12 cellular contexts compared by ENCODE assay signal in the genomic region with DNA sequence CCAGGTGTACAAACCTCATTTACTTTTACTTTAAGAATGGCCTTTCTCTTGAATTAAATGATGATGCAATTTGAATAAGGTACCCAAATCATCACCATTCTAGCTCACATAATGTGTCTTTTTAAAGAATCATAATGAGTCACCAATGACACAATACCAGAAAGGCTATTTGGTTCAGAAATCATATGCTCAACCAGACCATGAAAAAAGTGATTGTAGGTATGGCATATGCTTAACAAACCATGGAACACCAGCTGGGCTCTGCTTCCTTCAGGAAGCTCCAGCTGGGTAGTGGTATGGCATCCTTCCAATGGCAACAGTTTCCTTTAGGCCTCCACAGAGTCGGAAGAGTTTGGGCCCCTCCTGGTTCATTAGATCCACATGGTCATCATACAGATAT.
DNase-seq lines count a peak whose midpoint lies in the region; ATAC-seq and TF ChIP-seq lines count a peak whose summit lies in the region.
"Had no signal": no experiment of that assay in that cellular context is flagged by ENCODE, and none has a peak within 500 bp of the region (broad histone marks: within the 10 kb centered on the region; RNA-seq: fewer than 3 reads in every experiment).

No MANE protein-coding gene starts in this region.

- no peak overlapping the region for H3K4me3 ChIP-seq in HEK293 (ENCODE audit: low read depth, low read length)
- H3K4me3 ChIP-seq in right cardiac atrium (ENCODE audit: low read length): no peak overlapping the region
- H3K4me3 ChIP-seq: BLaER1 treated with 17β-estradiol and CSF1 and Interleukin-3, amounts not matched to agents 10 nM and 100 nM had no signal

- TF ChIP-seq CTCF in HEK293 (tag by site-specific recombination; IDR thresholded peaks at IDR 0.05) (no peak), GM13977 (IDR thresholded peaks at IDR 0.05; ENCODE audit: extremely low read depth, insufficient read depth, missing control alignments) (no peak)

- peaks cover 3% of the 10 kb centered on the region; the same call in 1 of the 2 replicates for H3K4me1 ChIP-seq in HEK293 (ENCODE audit: control insufficient read depth, insufficient read depth, low read length)
- no peaks in the 10 kb centered on the region for H3K4me1 ChIP-seq in right cardiac atrium (ENCODE audit: control insufficient read depth, insufficient read depth, low read length)

- CTCF ChIA-PET in HEK293 (lab: Yijun Ruan, JAX): no interaction called here

- intact Hi-C loops in right cardiac atrium (cut with DNase I): no loop called here

- no peak overlapping the region for H3K27ac ChIP-seq in HEK293 (ENCODE audit: extremely low read depth, low read depth, low read length)
- no peak overlapping the region for H3K27ac ChIP-seq in right cardiac atrium (ENCODE audit: low read length)

- POLR2A ChIA-PET in HEK293 (lab: Yijun Ruan, JAX): no interaction called here

- no peaks in the 10 kb centered on the region for H3K27me3 ChIP-seq in right cardiac atrium (ENCODE audit: control insufficient read depth, insufficient read depth)
- H3K27me3 ChIP-seq: BLaER1 treated with 17β-estradiol and CSF1 and Interleukin-3, amounts not matched to agents 10 nM and 100 nM had no signal

- DNase-seq in ELR (ENCODE audit: low read depth): peak; percentile 3
- DNase-seq in NCI-H2081 (lab: John Stamatoyannopoulos, UW): peak; percentile 65 to 83
- DNase-seq in fibroblast of the conjunctiva (ENCODE audit: low read depth): peak; percentile 35
- DNase-seq in right cardiac atrium: no peak
- no peak for DNase-seq in T-helper 2 cell
- no peak for DNase-seq in SKM-1 treated with dmso at 0.1 percent for 144 hours (lab: John Stamatoyannopoulos, UW; ENCODE audit: unreplicated experiment)
- DNase-seq in GM13977 (ENCODE audit: low spot score): no peak
- DNase-seq: activated CD4-positive, alpha-beta T cell treated with anti-CD3 and anti-CD28 coated beads, Interleukin-2, amount 10 ng/mL, durations not matched to agents 7 days and 5 days; activated naive CD4-positive, alpha-beta T cell treated with anti-CD3 and anti-CD28 coated beads, Interleukin-2, amount 50 U/mL, for 16 hours; nephron progenitor cell had no signal

- 50% methylated on average over 1 of the region's 1 CpG for WGBS in right cardiac atrium

- ATAC-seq in right cardiac atrium: no peak

- in situ Hi-C loops in GM13977 (cut with MboI; ENCODE audit: low pct_unique_long_range_greater_than_20kb, low sequenced_read_pairs, unreplicated experiment): no loop called here

- H3K36me3 ChIP-seq in HEK293 (ENCODE audit: control insufficient read depth in 2 of 2, insufficient read depth in 1 of 2, low read length in 2 of 2): no peaks in the 10 kb centered on the region
- H3K36me3 ChIP-seq: BLaER1 treated with 17β-estradiol and CSF1 and Interleukin-3, amounts not matched to agents 10 nM and 100 nM had no signal

- H3K9me3 ChIP-seq in HEK293 (ENCODE audit: control insufficient read depth, insufficient read depth, low read depth, low read length) (no peaks in the 10 kb centered on the region), right cardiac atrium (ENCODE audit: control insufficient read depth, low read length) (no peaks in the 10 kb centered on the region)

TF ChIP-seq in HEK293, 187 proteins besides CTCF, POLR2A, EP300 and RAD21 (continues in another document):
- peak; percentile 91 for TF ChIP-seq ZBTB21 (tag by site-specific recombination; IDR thresholded peaks at IDR 0.05)
- no peak for TF ChIP-seq ZBTB48 (tag by site-specific recombination; IDR thresholded peaks at IDR 0.05)
- TF ChIP-seq ZNF558 (tag by site-specific recombination; IDR thresholded peaks at IDR 0.05): no peak
- 0 out of 2 replicates have a peak, but pooled peaks have one; percentile 36 for TF ChIP-seq SCRT2 (tag by site-specific recombination; IDR thresholded peaks at IDR 0.05)
- TF ChIP-seq, protein P1, sequence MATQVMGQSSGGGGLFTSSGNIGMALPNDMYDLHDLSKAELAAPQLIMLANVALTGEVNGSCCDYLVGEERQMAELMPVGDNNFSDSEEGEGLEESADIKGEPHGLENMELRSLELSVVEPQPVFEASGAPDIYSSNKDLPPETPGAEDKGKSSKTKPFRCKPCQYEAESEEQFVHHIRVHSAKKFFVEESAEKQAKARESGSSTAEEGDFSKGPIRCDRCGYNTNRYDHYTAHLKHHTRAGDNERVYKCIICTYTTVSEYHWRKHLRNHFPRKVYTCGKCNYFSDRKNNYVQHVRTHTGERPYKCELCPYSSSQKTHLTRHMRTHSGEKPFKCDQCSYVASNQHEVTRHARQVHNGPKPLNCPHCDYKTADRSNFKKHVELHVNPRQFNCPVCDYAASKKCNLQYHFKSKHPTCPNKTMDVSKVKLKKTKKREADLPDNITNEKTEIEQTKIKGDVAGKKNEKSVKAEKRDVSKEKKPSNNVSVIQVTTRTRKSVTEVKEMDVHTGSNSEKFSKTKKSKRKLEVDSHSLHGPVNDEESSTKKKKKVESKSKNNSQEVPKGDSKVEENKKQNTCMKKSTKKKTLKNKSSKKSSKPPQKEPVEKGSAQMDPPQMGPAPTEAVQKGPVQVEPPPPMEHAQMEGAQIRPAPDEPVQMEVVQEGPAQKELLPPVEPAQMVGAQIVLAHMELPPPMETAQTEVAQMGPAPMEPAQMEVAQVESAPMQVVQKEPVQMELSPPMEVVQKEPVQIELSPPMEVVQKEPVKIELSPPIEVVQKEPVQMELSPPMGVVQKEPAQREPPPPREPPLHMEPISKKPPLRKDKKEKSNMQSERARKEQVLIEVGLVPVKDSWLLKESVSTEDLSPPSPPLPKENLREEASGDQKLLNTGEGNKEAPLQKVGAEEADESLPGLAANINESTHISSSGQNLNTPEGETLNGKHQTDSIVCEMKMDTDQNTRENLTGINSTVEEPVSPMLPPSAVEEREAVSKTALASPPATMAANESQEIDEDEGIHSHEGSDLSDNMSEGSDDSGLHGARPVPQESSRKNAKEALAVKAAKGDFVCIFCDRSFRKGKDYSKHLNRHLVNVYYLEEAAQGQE (tag by site-specific recombination; IDR thresholded peaks at IDR 0.05): no peak
- 0 out of 2 replicates have a peak, but pooled peaks have one; percentile 18 for TF ChIP-seq FEZF1 (tag by site-specific recombination; IDR thresholded peaks at IDR 0.05)
- peak; percentile 34; the same call in 1 of the 2 replicates for TF ChIP-seq GLIS1 (tag by site-specific recombination; IDR thresholded peaks at IDR 0.05)
- 0 out of 2 replicates have a peak, but pooled peaks have one; percentile 57 for TF ChIP-seq ZNF660 (tag by site-specific recombination; IDR thresholded peaks at IDR 0.05)
- no peak for TF ChIP-seq ZNF114 (tag by site-specific recombination; IDR thresholded peaks at IDR 0.05)
- peak; percentile 81 for TF ChIP-seq ZNF629 (tag by site-specific recombination; IDR thresholded peaks at IDR 0.05)
- no peak for TF ChIP-seq ZNF529 (tag by site-specific recombination; IDR thresholded peaks at IDR 0.05; ENCODE audit: insufficient replicate concordance)
- peak; percentile 31; the same call in 1 of the 2 replicates for TF ChIP-seq OSR2 (tag by site-specific recombination; IDR thresholded peaks at IDR 0.05)
- TF ChIP-seq ZIC2 (tag by site-specific recombination; IDR thresholded peaks at IDR 0.05): peak; percentile 90
- TF ChIP-seq, protein P2, sequence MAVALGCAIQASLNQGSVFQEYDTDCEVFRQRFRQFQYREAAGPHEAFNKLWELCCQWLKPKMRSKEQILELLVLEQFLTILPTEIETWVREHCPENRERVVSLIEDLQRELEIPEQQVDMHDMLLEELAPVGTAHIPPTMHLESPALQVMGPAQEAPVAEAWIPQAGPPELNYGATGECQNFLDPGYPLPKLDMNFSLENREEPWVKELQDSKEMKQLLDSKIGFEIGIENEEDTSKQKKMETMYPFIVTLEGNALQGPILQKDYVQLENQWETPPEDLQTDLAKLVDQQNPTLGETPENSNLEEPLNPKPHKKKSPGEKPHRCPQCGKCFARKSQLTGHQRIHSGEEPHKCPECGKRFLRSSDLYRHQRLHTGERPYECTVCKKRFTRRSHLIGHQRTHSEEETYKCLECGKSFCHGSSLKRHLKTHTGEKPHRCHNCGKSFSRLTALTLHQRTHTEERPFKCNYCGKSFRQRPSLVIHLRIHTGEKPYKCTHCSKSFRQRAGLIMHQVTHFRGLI (tag by site-specific recombination; IDR thresholded peaks at IDR 0.05): 0 out of 2 replicates have a peak, but pooled peaks have one; percentile 36
- no peak for TF ChIP-seq ZNF354C (tag by site-specific recombination; IDR thresholded peaks at IDR 0.05; ENCODE audit: borderline replicate concordance, low read depth)

Comparison
In these comparisons a context has a peak if more than half of its experiments do, and no peak if none do; other contexts are left out.
1. DNase-seq: peak in ELR (single experiment), NCI-H2081 (2 of 2) and fibroblast of the conjunctiva (single experiment); none in right cardiac atrium (0 of 3), T-helper 2 cell (0 of 5), SKM-1 treated with dmso at 0.1 percent for 144 hours (single experiment) and GM13977 (single experiment).